Comparison of ENCODE assay signal across 20 cellular contexts in the genomic region with DNA sequence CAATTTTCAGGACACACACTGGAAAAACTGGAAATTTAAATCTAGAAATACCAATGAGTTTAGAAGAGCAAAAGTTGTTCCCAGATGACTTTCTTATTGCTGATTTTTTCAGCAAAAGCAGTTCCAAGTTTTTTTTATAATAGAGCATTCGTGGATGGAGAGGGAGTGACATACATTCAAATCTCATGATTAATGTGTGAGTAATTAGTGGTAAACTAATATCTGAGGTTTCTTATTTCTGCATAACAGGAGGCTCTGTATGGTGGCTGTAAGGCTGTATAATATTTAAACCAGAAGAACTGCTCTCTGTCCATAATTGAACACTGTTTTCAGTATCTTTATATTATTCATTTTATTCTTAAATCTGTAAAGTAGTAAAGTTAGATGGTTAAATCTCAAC. TPM values are rescaled to one million over a fixed set of nuclear protein-coding genes. Genes with fewer than 3 reads are reported as not detected.
DNase-seq lines count a peak whose midpoint lies in the region; ATAC-seq and TF ChIP-seq lines count a peak whose summit lies in the region.
"Had no signal": no experiment of that assay in that cellular context is flagged by ENCODE, and none has a peak within 500 bp of the region (broad histone marks: within the 10 kb centered on the region; RNA-seq: fewer than 3 reads in every experiment).

No MANE protein-coding gene starts in this region.

- ATAC-seq in WTC11 = no peak
- no peak for ATAC-seq in GM19023 (IDR thresholded peaks at IDR 0.05; ENCODE audit: unreplicated experiment)
- ATAC-seq: HCT116 had no signal

- intact Hi-C loops in activated CD4-positive, alpha-beta memory T cell treated with anti-CD3 and anti-CD28 coated beads for 36 hours (cut with micrococcal nuclease) = no loop called here
- intact Hi-C loops in tibial artery (cut with DNase I; ENCODE audit: low total_unique reads) = no loop called here

- H3K4me3 Mint-ChIP-seq in WTC11 = no peak overlapping the region
- no peak overlapping the region for H3K4me3 Mint-ChIP-seq in activated CD4-positive, alpha-beta memory T cell treated with anti-CD3 and anti-CD28 coated beads for 36 hours

- no peaks in the 10 kb centered on the region for H3K4me1 ChIP-seq in tibial artery

- CTCF ChIA-PET in WTC11 (lab: Charles Lee) = interaction anchor here (1.1 kb wide), 1 partner anchor 27 kb away, joined by 3 read pairs; no protein-coding TSS in a partner anchor
- CTCF ChIA-PET in activated CD4-positive, alpha-beta memory T cell treated with anti-CD3 and anti-CD28 coated beads for 36 hours (lab: Charles Lee) = no interaction called here

- H3K27ac ChIP-seq in tibial artery = no peak overlapping the region
- H3K27ac ChIP-seq: C4-2B had no signal

- no peak overlapping the region for H3K4me3 ChIP-seq in tibial artery

- DNase-seq in EH (ENCODE audit: low read depth) (peak; percentile 32), HCEC 1CT (peak; percentile 60), WTC11 (ENCODE audit: low spot score) (no peak), kidney tubule cell (ENCODE audit: low spot score) (peak; percentile 10), NCI-H2196 treated with DMSO at 0.1 percent for 48 hours (lab: John Stamatoyannopoulos, UW; ENCODE audit: unreplicated experiment) (no peak), tibial artery (no peak)
- DNase-seq in activated CD4-positive, alpha-beta memory T cell treated with anti-CD3 and anti-CD28 coated beads for 36 hours = no peak
- DNase-seq: DMS79 treated with DMSO at 0.1 percent for 48 hours, GDM1, Kasumi-1, NCI-H1092 treated with DMSO at 0.1 percent for 48 hours, NCI-H146, NCI-H2029 treated with DMSO at 0.1 percent for 48 hours, NCI-H510A, NCI-H774, SHP77 treated with DMSO at 0.1 percent for 48 hours had no signal

- no peaks in the 10 kb centered on the region for H3K27me3 ChIP-seq in tibial artery

- H3K36me3 Mint-ChIP-seq in WTC11 = peaks cover 26% of the 10 kb centered on the region
- H3K36me3 Mint-ChIP-seq in activated CD4-positive, alpha-beta memory T cell treated with anti-CD3 and anti-CD28 coated beads for 36 hours = no peaks in the 10 kb centered on the region

- H3K9me3 Mint-ChIP-seq in WTC11 = no peaks in the 10 kb centered on the region
- H3K9me3 Mint-ChIP-seq in activated CD4-positive, alpha-beta memory T cell treated with anti-CD3 and anti-CD28 coated beads for 36 hours = no peaks in the 10 kb centered on the region

- no peak for TF ChIP-seq CTCF in WTC11 (IDR thresholded peaks at IDR 0.05)
- no peak for TF ChIP-seq CTCF in tibial artery (IDR thresholded peaks at IDR 0.05)

- no peaks in the 10 kb centered on the region for H3K27me3 Mint-ChIP-seq in WTC11 (ENCODE audit: low read depth)
- H3K27me3 Mint-ChIP-seq in activated CD4-positive, alpha-beta memory T cell treated with anti-CD3 and anti-CD28 coated beads for 36 hours = no peaks in the 10 kb centered on the region

- no peaks in the 10 kb centered on the region for H3K4me1 Mint-ChIP-seq in WTC11
- peaks cover 5% of the 10 kb centered on the region for H3K4me1 Mint-ChIP-seq in activated CD4-positive, alpha-beta memory T cell treated with anti-CD3 and anti-CD28 coated beads for 36 hours (ENCODE audit: low read depth)

- H3K9me3 ChIP-seq in tibial artery = no peaks in the 10 kb centered on the region

- H3K27ac Mint-ChIP-seq in WTC11 = peak overlapping the region; percentile 82; the same call in 1 of the 2 replicates
- H3K27ac Mint-ChIP-seq in activated CD4-positive, alpha-beta memory T cell treated with anti-CD3 and anti-CD28 coated beads for 36 hours = no peak overlapping the region

- H3K36me3 ChIP-seq in tibial artery = no peaks in the 10 kb centered on the region

- POLR2A ChIA-PET in WTC11 (lab: Charles Lee) = no interaction called here
- POLR2A ChIA-PET in activated CD4-positive, alpha-beta memory T cell treated with anti-CD3 and anti-CD28 coated beads for 36 hours (lab: Charles Lee) = no interaction called here

TF ChIP-seq in WTC11, 78 proteins besides CTCF, POLR2A, EP300 and RAD21:
- TF ChIP-seq, protein P1, sequence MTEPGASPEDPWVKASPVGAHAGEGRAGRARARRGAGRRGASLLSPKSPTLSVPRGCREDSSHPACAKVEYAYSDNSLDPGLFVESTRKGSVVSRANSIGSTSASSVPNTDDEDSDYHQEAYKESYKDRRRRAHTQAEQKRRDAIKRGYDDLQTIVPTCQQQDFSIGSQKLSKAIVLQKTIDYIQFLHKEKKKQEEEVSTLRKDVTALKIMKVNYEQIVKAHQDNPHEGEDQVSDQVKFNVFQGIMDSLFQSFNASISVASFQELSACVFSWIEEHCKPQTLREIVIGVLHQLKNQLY (CRISPR knock-in tag; IDR thresholded peaks at IDR 0.05) = no peak
- TF ChIP-seq GRHL2 (CRISPR knock-in tag; IDR thresholded peaks at IDR 0.05; ENCODE audit: insufficient replicate concordance, severe bottlenecking) (no peak), TCF7 (CRISPR knock-in tag; IDR thresholded peaks at IDR 0.05; ENCODE audit: low read depth) (no peak), FOXK1 (CRISPR knock-in tag; IDR thresholded peaks at IDR 0.05) (no peak), ETV6 (CRISPR knock-in tag; IDR thresholded peaks at IDR 0.05) (no peak), RELA (CRISPR knock-in tag; IDR thresholded peaks at IDR 0.05; ENCODE audit: borderline replicate concordance) (no peak), ZNF317 (CRISPR knock-in tag; IDR thresholded peaks at IDR 0.05; ENCODE audit: borderline replicate concordance, low read depth) (no peak), NFYB (CRISPR knock-in tag; conservative IDR thresholded peaks at IDR 0.05; ENCODE audit: low read depth) (no peak), CBFB (CRISPR knock-in tag; IDR thresholded peaks at IDR 0.05; ENCODE audit: low read depth) (no peak)
- TF ChIP-seq, protein P2, sequence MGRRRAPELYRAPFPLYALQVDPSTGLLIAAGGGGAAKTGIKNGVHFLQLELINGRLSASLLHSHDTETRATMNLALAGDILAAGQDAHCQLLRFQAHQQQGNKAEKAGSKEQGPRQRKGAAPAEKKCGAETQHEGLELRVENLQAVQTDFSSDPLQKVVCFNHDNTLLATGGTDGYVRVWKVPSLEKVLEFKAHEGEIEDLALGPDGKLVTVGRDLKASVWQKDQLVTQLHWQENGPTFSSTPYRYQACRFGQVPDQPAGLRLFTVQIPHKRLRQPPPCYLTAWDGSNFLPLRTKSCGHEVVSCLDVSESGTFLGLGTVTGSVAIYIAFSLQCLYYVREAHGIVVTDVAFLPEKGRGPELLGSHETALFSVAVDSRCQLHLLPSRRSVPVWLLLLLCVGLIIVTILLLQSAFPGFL (CRISPR knock-in tag; IDR thresholded peaks at IDR 0.05; ENCODE audit: borderline replicate concordance) = no peak
- TF ChIP-seq, protein P3, sequence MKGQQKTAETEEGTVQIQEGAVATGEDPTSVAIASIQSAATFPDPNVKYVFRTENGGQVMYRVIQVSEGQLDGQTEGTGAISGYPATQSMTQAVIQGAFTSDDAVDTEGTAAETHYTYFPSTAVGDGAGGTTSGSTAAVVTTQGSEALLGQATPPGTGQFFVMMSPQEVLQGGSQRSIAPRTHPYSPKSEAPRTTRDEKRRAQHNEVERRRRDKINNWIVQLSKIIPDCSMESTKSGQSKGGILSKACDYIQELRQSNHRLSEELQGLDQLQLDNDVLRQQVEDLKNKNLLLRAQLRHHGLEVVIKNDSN (CRISPR knock-in tag; IDR thresholded peaks at IDR 0.05) = no peak
- TF ChIP-seq, protein P4, sequence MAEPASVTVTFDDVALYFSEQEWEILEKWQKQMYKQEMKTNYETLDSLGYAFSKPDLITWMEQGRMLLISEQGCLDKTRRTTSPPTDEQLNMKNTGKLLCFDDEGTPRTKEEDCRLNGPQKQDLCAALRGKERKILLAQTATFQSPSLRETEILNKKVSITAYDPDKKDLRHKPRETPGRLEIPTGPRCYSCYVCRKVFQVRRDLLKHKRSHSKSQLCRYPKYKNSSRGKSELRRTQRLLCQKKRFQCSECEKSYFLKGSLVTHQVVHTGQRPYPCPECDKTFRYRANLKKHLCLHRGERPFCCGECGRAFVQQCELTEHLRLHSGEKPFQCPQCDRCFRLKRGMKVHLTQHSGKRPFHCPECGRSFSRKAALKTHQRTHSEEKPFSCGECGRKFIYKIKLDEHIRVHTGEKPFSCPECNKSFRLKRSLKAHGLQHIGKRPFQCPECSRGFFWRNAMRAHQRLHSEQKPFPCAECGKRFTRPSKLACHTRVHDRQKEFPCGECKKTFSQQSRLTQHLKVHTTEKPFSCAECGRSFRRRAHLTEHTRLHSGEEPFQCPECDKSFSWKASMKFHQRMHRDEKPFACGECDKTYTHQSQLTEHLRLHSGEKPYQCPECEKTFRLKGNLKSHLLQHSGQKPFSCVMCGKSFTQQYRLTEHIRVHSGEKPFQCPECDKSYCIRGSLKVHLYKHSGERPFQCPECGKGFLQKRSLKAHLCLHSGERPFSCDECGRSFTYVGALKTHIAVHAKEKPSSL (CRISPR knock-in tag; conservative IDR thresholded peaks at IDR 0.05) = no peak

RNA-seq across cellular contexts. Expression of a gene that starts 25.8 kb away (rescaled TPM):
- total RNA-seq in WTC11 (2021) = 13.4 to 15.8 TPM (median 14.8 TPM) in 3 replicates
- 10 to 100 TPM; 12.6 to 13.0 TPM for total RNA-seq in activated CD4-positive, alpha-beta memory T cell treated with anti-CD3 and anti-CD28 coated beads for 36 hours

RNA-seq across cellular contexts. Expression of a gene that starts 28.9 kb away (rescaled TPM):
- 61.0 to 95.4 TPM (median 63.6 TPM) in 3 replicates for total RNA-seq in WTC11 (2021)
- 1 to 10 TPM; 9.6 to 9.7 TPM for total RNA-seq in activated CD4-positive, alpha-beta memory T cell treated with anti-CD3 and anti-CD28 coated beads for 36 hours

RNA-seq across cellular contexts. Expression of a gene that starts 29.0 kb away (rescaled TPM):
- total RNA-seq in WTC11 (2021) = 5.9 to 6.4 TPM (median 6.3 TPM) in 3 replicates
- 1 to 10 TPM; 3.3 to 3.5 TPM for total RNA-seq in activated CD4-positive, alpha-beta memory T cell treated with anti-CD3 and anti-CD28 coated beads for 36 hours

RNA-seq across cellular contexts. Expression of a gene that starts 55.0 kb away (rescaled TPM):
- total RNA-seq in WTC11 (2021) = 69.5 to 74.5 TPM (median 69.8 TPM) in 3 replicates
- under 1 TPM in 1 of 2 experiments, not detected in 1; 0.05 TPM for total RNA-seq in activated CD4-positive, alpha-beta memory T cell treated with anti-CD3 and anti-CD28 coated beads for 36 hours
- total RNA-seq: OCI-LY7 had no signal

Comparison
In these comparisons a context has a peak if more than half of its experiments do, and no peak if none do; other contexts are left out.
1. DNase-seq: peak in EH (single experiment), HCEC 1CT (single experiment) and kidney tubule cell (single experiment); none in WTC11 (single experiment), activated CD4-positive, alpha-beta memory T cell treated with anti-CD3 and anti-CD28 coated beads for 36 hours (single experiment), NCI-H2196 treated with DMSO at 0.1 percent for 48 hours (single experiment) and tibial artery (0 of 2).